8 cellular contexts compared by ENCODE assay signal in the genomic region with DNA sequence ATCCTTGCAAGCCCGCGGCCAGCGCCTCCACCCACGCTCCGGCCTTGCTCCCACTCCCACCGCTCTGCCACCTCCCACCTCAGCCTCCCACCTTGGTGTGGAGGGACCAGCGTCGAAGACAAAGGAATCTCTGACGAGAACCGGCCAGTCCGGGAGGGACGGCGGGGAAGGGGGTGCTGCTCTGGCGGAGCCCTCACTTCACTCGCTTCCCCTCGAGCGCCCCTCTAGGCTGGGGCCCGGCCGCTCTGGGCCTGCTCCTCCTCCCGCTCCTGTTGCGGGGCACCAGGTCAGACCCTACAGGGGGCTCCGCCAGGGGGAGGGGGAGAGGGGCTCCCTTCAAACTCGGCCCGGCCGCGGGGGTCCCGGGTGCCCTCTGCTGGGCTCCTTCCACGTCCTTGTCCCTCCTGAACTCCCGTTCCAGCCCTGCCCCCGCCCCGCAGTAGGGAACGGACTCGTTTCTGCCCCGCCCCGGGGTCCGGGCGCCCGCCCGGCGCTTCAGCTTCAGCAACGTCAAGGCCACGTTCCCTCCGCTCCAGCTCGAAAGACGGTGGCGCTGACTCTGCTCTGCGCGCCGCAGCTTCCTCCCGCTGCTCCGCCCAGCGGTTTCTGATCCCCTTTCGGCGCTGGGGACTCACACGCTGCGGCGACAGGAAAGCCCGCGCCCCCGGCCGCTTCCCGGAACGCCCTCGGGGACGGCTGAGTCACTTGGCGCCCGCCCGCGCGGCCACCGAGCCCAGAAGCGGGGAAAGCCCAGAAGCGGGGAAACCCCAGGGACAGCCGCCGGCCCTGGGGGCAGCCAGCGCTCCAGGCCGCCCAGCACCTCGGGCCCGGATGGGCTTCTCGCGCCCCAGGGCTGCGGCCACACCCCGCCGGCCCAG. TPM values are rescaled to one million over a fixed set of nuclear protein-coding genes. Genes with fewer than 3 reads are reported as not detected.
DNase-seq lines count a peak whose midpoint lies in the region; ATAC-seq lines count a peak whose summit lies in the region.

No MANE protein-coding gene starts in this region.

- H3K36me3 ChIP-seq in HUES6 (ENCODE audit: control insufficient read depth, insufficient read depth, low read length) (no peaks in the 10 kb centered on the region), esophagus (ENCODE audit: control insufficient read depth in 2 of 2, insufficient read depth in 2 of 2, low read length in 1 of 2) (no peaks in the 10 kb centered on the region), muscle layer of duodenum (ENCODE audit: control insufficient read depth in 1 of 2, insufficient read depth in 2 of 2, low read length in 2 of 2) (no peaks in the 10 kb centered on the region)

- peaks cover 30% of the 10 kb centered on the region for H3K4me1 ChIP-seq in HUES6 (ENCODE audit: control insufficient read depth, insufficient read depth, low read length)
- H3K4me1 ChIP-seq in esophagus (ENCODE audit: control insufficient read depth in 2 of 2, insufficient read depth in 2 of 2, low read length in 1 of 2) = peaks cover 0 to 3% of the 10 kb centered on the region in 2 donors
- peaks cover 8 to 10% of the 10 kb centered on the region in 2 donors for H3K4me1 ChIP-seq in muscle layer of duodenum (ENCODE audit: control insufficient read depth in 1 of 2, insufficient read depth in 2 of 2, low read length in 2 of 2)

- DNase-seq in DMS 273 treated with DMSO at 0.1 percent for 48 hours (lab: John Stamatoyannopoulos, UW) (peak; percentile 58), OCI-M1 (lab: John Stamatoyannopoulos, UW) (peak; percentile 90), activated T-cell treated with anti-CD3 and anti-CD28 coated beads for 48 hours (ENCODE audit: low read depth) (peak; percentile 97)
- DNase-seq in stimulated activated CD8-positive, alpha-beta memory T cell treated with anti-CD3 and anti-CD28 coated beads, Interleukin-7, amount 100 ng/mL, for 4 hours (ENCODE audit: low read depth in 2 of 2) = peak; percentile 90 to 96

- H3K4me3 ChIP-seq in HUES6 (ENCODE audit: low read depth, low read length) (peak overlapping the region; percentile 70), esophagus (ENCODE audit: low read depth in 1 of 2, low read length in 2 of 2) (peak overlapping the region; percentile 47 to 56), muscle layer of duodenum (ENCODE audit: low read depth in 1 of 2, low read length in 2 of 2) (peak overlapping the region; percentile 64 to 74)

- WGBS in esophagus, 2 donors = 1% methylated on average over 70 to 84 of the region's 84 CpGs

- peak; percentile 78 for ATAC-seq in GM21447 (IDR thresholded peaks at IDR 0.05; ENCODE audit: unreplicated experiment)

- H3K9me3 ChIP-seq in HUES6 (ENCODE audit: control insufficient read depth, insufficient read depth, low read depth, low read length) = no peaks in the 10 kb centered on the region
- H3K9me3 ChIP-seq in esophagus (ENCODE audit: control insufficient read depth in 2 of 2, insufficient read depth in 1 of 2, low read depth in 1 of 2, low read length in 1 of 2) = no peaks in the 10 kb centered on the region
- H3K9me3 ChIP-seq in muscle layer of duodenum (ENCODE audit: control insufficient read depth in 1 of 2, low read length in 2 of 2) = no peaks in the 10 kb centered on the region

- H3K27ac ChIP-seq in HUES6 (ENCODE audit: low read depth, low read length) (peak overlapping the region; percentile 67; the same call in 1 of the 2 replicates), esophagus (ENCODE audit: low read depth in 2 of 2, low read length in 1 of 2) (peak overlapping the region; percentile 79 to 94), muscle layer of duodenum (ENCODE audit: low read length) (peak overlapping the region; percentile 91)

- H3K27me3 ChIP-seq in HUES6 (ENCODE audit: control insufficient read depth, insufficient read depth, low read length) (no peaks in the 10 kb centered on the region), esophagus (ENCODE audit: control insufficient read depth in 1 of 2, insufficient read depth in 2 of 2, low read length in 2 of 2) (no peaks in the 10 kb centered on the region), muscle layer of duodenum (ENCODE audit: low read depth, low read length) (no peaks in the 10 kb centered on the region)

- H3K9ac ChIP-seq in HUES6 (ENCODE audit: low read length) = peak overlapping the region; percentile 82

RNA-seq across cellular contexts. Expression of gene ARHGAP31, which starts 28.6 kb away (rescaled TPM):
- polyA plus RNA-seq in esophagus = 1 to 10 TPM; 1.6 TPM

Comparison
In these comparisons a context has a peak if more than half of its experiments do, and no peak if none do; other contexts are left out.
1. Peak in every context shown above with its lines: DNase-seq, ATAC-seq, H3K4me3 ChIP-seq and H3K27ac ChIP-seq.